ENCODE assay signal across 20 cellular contexts in genomic region chr2:172863341-172863740, GRCh38.
"Had no signal": no experiment of that assay in that cellular context is flagged by ENCODE, and none has a peak within 500 bp of the region (broad histone marks: within the 10 kb centered on the region; RNA-seq: fewer than 3 reads in every experiment).

No MANE protein-coding gene starts in this region.

- H3K4me2 ChIP-seq: SK-N-SH had no signal

- DNase-seq: KBM-7, NCI-H1092, NCI-H1105 treated with DMSO at 0.1 percent for 48 hours, NCI-H1417 treated with DMSO at 0.1 percent for 48 hours, NCI-H146, NCI-H1694 treated with DMSO at 0.1 percent for 48 hours, NCI-H1930, NCI-H2081, NCI-H2171, NCI-H226, NCI-H446, NCI-H510A, NCI-H524 treated with DMSO at 0.1 percent for 48 hours, NCI-H774, Right ventricle myocardium superior, RPMI8226, SIG-M5, SK-N-SH had no signal

- H3K27ac ChIP-seq: SJSA1 had no signal

- H3K9me3 ChIP-seq: SJSA1, SK-N-SH had no signal

- H3K36me3 ChIP-seq: SJSA1 had no signal

- H3K9ac ChIP-seq: SK-N-SH had no signal

- FAIRE-seq: RCC 7860 had no signal

- H3K4me3 ChIP-seq: SJSA1 had no signal

- H3K27me3 ChIP-seq: SJSA1 had no signal
